Comparison of ENCODE assay signal across 16 cellular contexts in genomic region chr10:100739516-100740368, GRCh38. TPM values are rescaled to one million over a fixed set of nuclear protein-coding genes. Genes with fewer than 3 reads are reported as not detected.
DNase-seq lines count a peak whose midpoint lies in the region; ATAC-seq and TF ChIP-seq lines count a peak whose summit lies in the region.
"Had no signal": no experiment of that assay in that cellular context is flagged by ENCODE, and none has a peak within 500 bp of the region (broad histone marks: within the 10 kb centered on the region; RNA-seq: fewer than 3 reads in every experiment).

No MANE protein-coding gene starts in this region.

- no peak overlapping the region for H2AFZ ChIP-seq in neural progenitor cell (replicated peaks)

- no peaks in the 10 kb centered on the region for H3K79me2 ChIP-seq in neural progenitor cell (ENCODE audit: low read depth)

- peaks cover 53% of the 10 kb centered on the region for H3K4me1 Mint-ChIP-seq in endothelial cell (ENCODE audit: unreplicated experiment)
- H3K4me1 Mint-ChIP-seq in neural progenitor cell = peaks cover 61% of the 10 kb centered on the region

- H3K4me1 ChIP-seq in neural progenitor cell (peaks cover 52% of the 10 kb centered on the region), prostate gland (replicated peaks) (peaks cover 9% of the 10 kb centered on the region), tibial nerve (peaks cover 0 to 81% (median 23%) of the 10 kb centered on the region in 4 donors)

- DNase-seq in DMS53 (lab: John Stamatoyannopoulos, UW) = peak; percentile 75
- DNase-seq in HuH-7 (ENCODE audit: low spot score) = peak; percentile 96
- no peak for DNase-seq in endothelial cell (ENCODE audit: low spot score)
- peak; percentile 70 for DNase-seq in neural progenitor cell (ENCODE audit: low spot score)
- no peak for DNase-seq in prostate gland (ENCODE audit: low spot score)
- DNase-seq in tibial nerve (ENCODE audit: low spot score in 2 of 2) = no peak
- DNase-seq: CD8-positive, alpha-beta memory T cell; IMR-90; NCI-H2029; ovary had no signal

- intact Hi-C loops in prostate gland (cut with DNase I) = no loop called here

- peaks cover 6% of the 10 kb centered on the region for H3K36me3 Mint-ChIP-seq in endothelial cell (ENCODE audit: low read depth, unreplicated experiment)
- H3K36me3 Mint-ChIP-seq in neural progenitor cell = no peaks in the 10 kb centered on the region
- H3K36me3 Mint-ChIP-seq: CD8-positive, alpha-beta memory T cell had no signal

- H3K9me3 ChIP-seq in neural progenitor cell (ENCODE audit: low read depth) (no peaks in the 10 kb centered on the region), prostate gland (no peaks in the 10 kb centered on the region), tibial nerve (no peaks in the 10 kb centered on the region)
- H3K9me3 ChIP-seq: esophagus muscularis mucosa, ovary had no signal

- peaks cover 55% of the 10 kb centered on the region for H3F3A ChIP-seq in neural progenitor cell (ENCODE audit: low read depth)

- H3K27me3 ChIP-seq in neural progenitor cell = peaks cover 100% of the 10 kb centered on the region
- H3K27me3 ChIP-seq in prostate gland (replicated peaks; ENCODE audit: insufficient read depth) = peaks cover 74% of the 10 kb centered on the region
- H3K27me3 ChIP-seq in tibial nerve = peaks cover 12 to 100% of the 10 kb centered on the region in 2 donors

- no peak for TF ChIP-seq EP300 in tibial nerve (IDR thresholded peaks at IDR 0.05)

- no peak overlapping the region for H3K9ac ChIP-seq in neural progenitor cell

- peak overlapping the region; percentile 66 for H3K4me2 ChIP-seq in neural progenitor cell

- WGBS in prostate gland = 2% methylated on average over 56 of the region's 56 CpGs
- WGBS in tibial nerve, 2 donors = 2% methylated on average over 42 to 56 of the region's 56 CpGs

- H3K4me3 Mint-ChIP-seq in endothelial cell (ENCODE audit: unreplicated experiment) (peak overlapping the region; percentile 91), neural progenitor cell (peak overlapping the region; percentile 72)
- H3K4me3 Mint-ChIP-seq: activated T-cell treated with anti-CD3 and anti-CD28 coated beads, Interleukin-2, amount 50 U/mL, for 24 hours had no signal

- H3K27ac ChIP-seq in neural progenitor cell = no peak overlapping the region
- H3K27ac ChIP-seq in prostate gland = no peak overlapping the region
- H3K27ac ChIP-seq in tibial nerve = no peak overlapping the region
- H3K27ac ChIP-seq: esophagus muscularis mucosa, ovary had no signal

- H3K27me3 Mint-ChIP-seq in endothelial cell (ENCODE audit: unreplicated experiment) = peaks cover 44% of the 10 kb centered on the region
- peaks cover 95% of the 10 kb centered on the region for H3K27me3 Mint-ChIP-seq in neural progenitor cell (ENCODE audit: insufficient read depth, low read depth)

- ATAC-seq in GM18868 (IDR thresholded peaks at IDR 0.05; ENCODE audit: unreplicated experiment) (no peak), GM18861 (IDR thresholded peaks at IDR 0.05; ENCODE audit: unreplicated experiment) (no peak)
- ATAC-seq: GM12878 had no signal

- H3K4me3 ChIP-seq in neural progenitor cell (peak overlapping the region; percentile 34), prostate gland (no peak overlapping the region), tibial nerve (no peak overlapping the region)
- H3K4me3 ChIP-seq: GM12878, ovary had no signal

- peaks cover 98% of the 10 kb centered on the region for H4K20me1 ChIP-seq in neural progenitor cell (ENCODE audit: low read depth)

- H3K36me3 ChIP-seq in neural progenitor cell = no peaks in the 10 kb centered on the region
- no peaks in the 10 kb centered on the region for H3K36me3 ChIP-seq in prostate gland
- H3K36me3 ChIP-seq in tibial nerve = no peaks in the 10 kb centered on the region
- H3K36me3 ChIP-seq: esophagus muscularis mucosa, ovary had no signal

- H3K27ac Mint-ChIP-seq in endothelial cell (ENCODE audit: unreplicated experiment) (no peak overlapping the region), neural progenitor cell (no peak overlapping the region)
- H3K27ac Mint-ChIP-seq: activated T-cell treated with anti-CD3 and anti-CD28 coated beads, Interleukin-2, amount 50 U/mL, for 24 hours; CD8-positive, alpha-beta memory T cell had no signal

- no peak for TF ChIP-seq CTCF in endothelial cell (IDR thresholded peaks at IDR 0.05; ENCODE audit: unreplicated experiment)
- no peak for TF ChIP-seq CTCF in neural progenitor cell (IDR thresholded peaks at IDR 0.05)
- no peak for TF ChIP-seq CTCF in prostate gland (IDR thresholded peaks at IDR 0.05)
- no peak for TF ChIP-seq CTCF in tibial nerve (IDR thresholded peaks at IDR 0.05)

- TF ChIP-seq POLR2A in prostate gland (IDR thresholded peaks at IDR 0.05) (no peak), tibial nerve (IDR thresholded peaks at IDR 0.05) (no peak)

- H3K9me3 Mint-ChIP-seq in endothelial cell (ENCODE audit: unreplicated experiment) = no peaks in the 10 kb centered on the region
- H3K9me3 Mint-ChIP-seq in neural progenitor cell = peaks cover 2% of the 10 kb centered on the region
- H3K9me3 Mint-ChIP-seq: activated T-cell treated with anti-CD3 and anti-CD28 coated beads, Interleukin-2, amount 50 U/mL, for 24 hours had no signal

RNA-seq across cellular contexts. Expression of gene PAX2, which starts 5.6 kb away (rescaled TPM):
- total RNA-seq in endothelial cell (ENCODE audit: unreplicated experiment) = 17.4 TPM
- total RNA-seq in neural progenitor cell (ENCODE audit: low replicate concordance) = 0.06 and 0.34 TPM in 2 replicates
- total RNA-seq in prostate gland = under 1 TPM in 1 of 2 donors, not detected in 1; 0.91 TPM
- total RNA-seq in tibial nerve = not detected
- total RNA-seq: esophagus muscularis mucosa, GM12878, IMR-90, temporal lobe had no signal

Comparison
In these comparisons a context has a peak if more than half of its experiments do, and no peak if none do; other contexts are left out.
1. DNase-seq: peak in DMS53 (single experiment), HuH-7 (single experiment) and neural progenitor cell (single experiment); none in endothelial cell (single experiment), prostate gland (single experiment) and tibial nerve (0 of 2).